ENCODE assay signal across 29 cellular contexts in genomic region chr14:98249476-98249875, GRCh38.
"Had no signal": no experiment of that assay in that cellular context is flagged by ENCODE, and none has a peak within 500 bp of the region (broad histone marks: within the 10 kb centered on the region; RNA-seq: fewer than 3 reads in every experiment).

No MANE protein-coding gene starts in this region.

- H3K27me3 ChIP-seq: neutrophil, ovary, right lobe of liver, sigmoid colon, spleen, suprapubic skin, testis, tibial artery, transverse colon, upper lobe of right lung, uterus had no signal

- ATAC-seq: naive thymus-derived CD8-positive, alpha-beta T cell; psoas muscle; right cardiac atrium; right lobe of liver; stimulated activated memory B cell treated with anti-CD40 and anti-IgM and Interleukin-4, amounts not matched to agents 10 μg/mL and 1 μg/mL and 100 μg/mL, for 72 hours; stimulated activated naive CD8-positive, alpha-beta T cell treated with anti-CD3 and anti-CD28 coated beads, Interleukin-15, amount 100 ng/mL, for 72 hours; stimulated activated naive CD8-positive, alpha-beta T cell treated with anti-CD3 and anti-CD28 coated beads, Interleukin-15, Interleukin-2, amounts not matched to agents 100 U/mL and 50 U/mL, for 24 hours; upper lobe of right lung had no signal

- H3K4me3 ChIP-seq: ovary, psoas muscle, right lobe of liver, sigmoid colon, smooth muscle cell, spleen, suprapubic skin, testis, tibial artery, transverse colon, upper lobe of right lung, uterus had no signal

- H3K4me1 ChIP-seq: parathyroid adenoma, psoas muscle, right lobe of liver, sigmoid colon, spleen, testis, tibial artery, upper lobe of right lung, uterus had no signal

- DNase-seq: naive thymus-derived CD8-positive, alpha-beta T cell; nephron progenitor cell; nucleus accumbens; ovary; posterior cingulate gyrus; psoas muscle; right cardiac atrium; right lobe of liver; sigmoid colon; spleen; stimulated activated CD4-positive, alpha-beta T cell treated with anti-CD3 and anti-CD28 coated beads, Interleukin-12 subunit alpha, Interleukin-12 subunit beta, amount 100 ng/mL, for 4 hours; stimulated activated CD4-positive, alpha-beta T cell treated with anti-CD3 and anti-CD28 coated beads, Interleukin-1b, Interleukin-23, amount 100 ng/mL, for 48 hours; stimulated activated CD4-positive, alpha-beta T cell treated with anti-CD3 and anti-CD28 coated beads, Interleukin-4, amount 100 ng/mL, for 1 hour; stimulated activated CD4-positive, alpha-beta T cell treated with anti-CD3 and anti-CD28 coated beads, Interleukin-4, amount 100 ng/mL, for 4 hours; stimulated activated CD8-positive, alpha-beta memory T cell treated with anti-CD3 and anti-CD28 coated beads, Interleukin-4, amount 100 ng/mL, for 48 hours; stimulated activated naive CD4-positive, alpha-beta T cell; stimulated activated naive CD8-positive, alpha-beta T cell treated with anti-CD3 and anti-CD28 coated beads, Interleukin-15, amount 100 ng/mL, for 72 hours; stimulated activated naive CD8-positive, alpha-beta T cell treated with anti-CD3 and anti-CD28 coated beads, Interleukin-15, Interleukin-2, amounts not matched to agents 100 U/mL and 50 U/mL, for 24 hours; substantia nigra; testis; tibial artery; transverse colon; upper lobe of right lung; uterus had no signal

- H3K27ac ChIP-seq: neutrophil, ovary, parathyroid adenoma, psoas muscle, right lobe of liver, sigmoid colon, spleen, suprapubic skin, testis, tibial artery, transverse colon, upper lobe of right lung, uterus had no signal

- H3K36me3 ChIP-seq: neutrophil, ovary, right lobe of liver, sigmoid colon, spleen, suprapubic skin, tibial artery, transverse colon, upper lobe of right lung, uterus had no signal

- H3K9me3 ChIP-seq: neutrophil, ovary, psoas muscle, right lobe of liver, sigmoid colon, spleen, suprapubic skin, testis, tibial artery, transverse colon, upper lobe of right lung, uterus had no signal
